1 cellular context compared by ENCODE assay signal in the genomic region with DNA sequence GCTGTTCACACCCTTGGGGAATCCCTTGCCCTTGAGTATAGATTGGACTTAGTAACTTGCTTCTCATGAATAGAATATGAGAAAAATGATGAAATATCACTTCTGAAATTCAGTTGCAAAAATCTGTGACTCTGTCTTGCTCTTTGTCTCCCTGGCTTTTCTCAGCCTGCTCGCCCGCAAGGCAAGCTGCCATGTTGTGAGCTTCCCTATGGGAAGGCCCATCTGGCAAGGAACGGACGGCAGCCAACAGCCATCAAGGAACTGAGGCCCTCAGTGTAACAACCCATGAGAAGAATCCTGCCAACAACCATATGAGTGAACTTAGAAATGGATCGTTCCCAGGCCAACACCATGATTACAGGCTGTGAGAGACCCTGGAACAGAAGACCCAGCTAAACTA.
TF ChIP-seq lines count a peak whose summit lies in the region.

No MANE protein-coding gene starts in this region.

TF ChIP-seq in IMR-90, 13 proteins besides CTCF, POLR2A, EP300 and RAD21:
- TF ChIP-seq SMC3 (IDR thresholded peaks at IDR 0.05; ENCODE audit: low read depth, low read length) (no peak), NFE2L2 (IDR thresholded peaks at IDR 0.05; ENCODE audit: low read depth, low read length) (no peak), USF2 (IDR thresholded peaks at IDR 0.05; ENCODE audit: low read depth, low read length) (no peak), CHD1 (IDR thresholded peaks at IDR 0.05; ENCODE audit: low read depth, low read length) (no peak), MXI1 (IDR thresholded peaks at IDR 0.05; ENCODE audit: borderline replicate concordance, low read depth, low read length) (no peak), MAZ (IDR thresholded peaks at IDR 0.05; ENCODE audit: borderline replicate concordance, low read depth, low read length) (no peak)
